ENCODE assay signal across 9 cellular contexts in genomic region chr12:115776399-115776798, GRCh38.
"Had no signal": no experiment of that assay in that cellular context is flagged by ENCODE, and none has a peak within 500 bp of the region (broad histone marks: within the 10 kb centered on the region; RNA-seq: fewer than 3 reads in every experiment).

No MANE protein-coding gene starts in this region.

- DNase-seq: GM23248, GOT3, H7, KG1 had no signal

- H3K27ac Mint-ChIP-seq: IgD-negative memory B cell had no signal

- H3K9me3 ChIP-seq: HAP-1 had no signal

- H3K36me3 Mint-ChIP-seq: IgD-negative memory B cell had no signal

- H3K4me1 Mint-ChIP-seq: IgD-negative memory B cell had no signal

- H3K27ac ChIP-seq: GM23248, HL-60 had no signal

- H3K4me1 ChIP-seq: HAP-1 had no signal

- FAIRE-seq: HepG2 had no signal

- ATAC-seq: HCT116, HepG2 had no signal

- H3K36me3 ChIP-seq: HAP-1 had no signal

- H2AFZ ChIP-seq: GM23248 had no signal

- H3K9ac ChIP-seq: GM23248 had no signal

- H3K4me3 Mint-ChIP-seq: IgD-negative memory B cell had no signal

- H3K4me3 ChIP-seq: GM23248, HAP-1 had no signal
